1 cellular context compared by ENCODE assay signal in the genomic region with DNA sequence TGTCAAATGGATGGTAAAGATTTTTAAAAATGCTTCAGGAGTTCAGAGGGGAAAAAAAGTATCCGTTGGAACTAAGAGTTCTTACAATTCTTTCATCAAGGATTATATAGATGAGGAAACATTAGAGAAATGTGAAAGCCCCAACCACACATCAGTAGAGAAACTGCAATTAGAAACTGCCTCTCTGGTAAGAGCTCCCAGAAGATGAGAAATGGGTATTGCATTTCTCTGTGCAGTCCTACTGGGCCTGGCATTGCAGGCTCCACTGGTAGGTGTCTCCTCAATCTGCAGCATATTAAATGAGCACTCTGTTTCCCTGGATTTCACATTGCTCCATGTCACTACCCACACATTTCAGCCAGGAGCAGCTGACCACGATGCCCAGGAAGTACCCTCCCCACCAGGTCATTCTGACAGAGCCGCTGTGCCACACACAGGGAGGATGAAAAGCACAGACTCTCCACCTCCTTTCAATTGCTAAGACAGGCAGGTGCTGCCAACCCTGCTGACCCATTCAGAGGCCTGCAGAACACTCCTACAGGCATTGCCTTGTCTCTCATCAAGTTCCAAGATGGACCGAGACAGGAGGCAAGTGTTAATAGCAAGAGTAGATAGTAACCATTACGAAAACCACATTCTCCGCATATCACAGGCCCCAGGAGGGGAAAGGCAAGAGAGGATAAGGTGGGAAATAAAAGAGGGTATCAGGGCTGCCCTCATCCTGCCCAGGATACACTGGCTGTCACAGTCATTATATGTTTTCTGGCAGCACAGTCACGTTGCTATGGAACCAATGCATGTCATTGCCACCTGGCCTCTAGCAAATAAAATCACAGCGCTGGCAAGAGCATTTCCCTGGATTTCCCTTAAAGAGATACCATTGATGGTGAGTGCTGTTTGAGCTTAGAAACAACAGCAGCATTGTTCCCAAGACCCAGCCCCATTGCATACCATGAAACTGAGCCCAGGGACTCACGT.
TF ChIP-seq lines count a peak whose summit lies in the region.

No MANE protein-coding gene starts in this region.

TF ChIP-seq in WTC11, 78 proteins besides CTCF, POLR2A, EP300 and RAD21 (continued from another document):
- TF ChIP-seq, protein P1, sequence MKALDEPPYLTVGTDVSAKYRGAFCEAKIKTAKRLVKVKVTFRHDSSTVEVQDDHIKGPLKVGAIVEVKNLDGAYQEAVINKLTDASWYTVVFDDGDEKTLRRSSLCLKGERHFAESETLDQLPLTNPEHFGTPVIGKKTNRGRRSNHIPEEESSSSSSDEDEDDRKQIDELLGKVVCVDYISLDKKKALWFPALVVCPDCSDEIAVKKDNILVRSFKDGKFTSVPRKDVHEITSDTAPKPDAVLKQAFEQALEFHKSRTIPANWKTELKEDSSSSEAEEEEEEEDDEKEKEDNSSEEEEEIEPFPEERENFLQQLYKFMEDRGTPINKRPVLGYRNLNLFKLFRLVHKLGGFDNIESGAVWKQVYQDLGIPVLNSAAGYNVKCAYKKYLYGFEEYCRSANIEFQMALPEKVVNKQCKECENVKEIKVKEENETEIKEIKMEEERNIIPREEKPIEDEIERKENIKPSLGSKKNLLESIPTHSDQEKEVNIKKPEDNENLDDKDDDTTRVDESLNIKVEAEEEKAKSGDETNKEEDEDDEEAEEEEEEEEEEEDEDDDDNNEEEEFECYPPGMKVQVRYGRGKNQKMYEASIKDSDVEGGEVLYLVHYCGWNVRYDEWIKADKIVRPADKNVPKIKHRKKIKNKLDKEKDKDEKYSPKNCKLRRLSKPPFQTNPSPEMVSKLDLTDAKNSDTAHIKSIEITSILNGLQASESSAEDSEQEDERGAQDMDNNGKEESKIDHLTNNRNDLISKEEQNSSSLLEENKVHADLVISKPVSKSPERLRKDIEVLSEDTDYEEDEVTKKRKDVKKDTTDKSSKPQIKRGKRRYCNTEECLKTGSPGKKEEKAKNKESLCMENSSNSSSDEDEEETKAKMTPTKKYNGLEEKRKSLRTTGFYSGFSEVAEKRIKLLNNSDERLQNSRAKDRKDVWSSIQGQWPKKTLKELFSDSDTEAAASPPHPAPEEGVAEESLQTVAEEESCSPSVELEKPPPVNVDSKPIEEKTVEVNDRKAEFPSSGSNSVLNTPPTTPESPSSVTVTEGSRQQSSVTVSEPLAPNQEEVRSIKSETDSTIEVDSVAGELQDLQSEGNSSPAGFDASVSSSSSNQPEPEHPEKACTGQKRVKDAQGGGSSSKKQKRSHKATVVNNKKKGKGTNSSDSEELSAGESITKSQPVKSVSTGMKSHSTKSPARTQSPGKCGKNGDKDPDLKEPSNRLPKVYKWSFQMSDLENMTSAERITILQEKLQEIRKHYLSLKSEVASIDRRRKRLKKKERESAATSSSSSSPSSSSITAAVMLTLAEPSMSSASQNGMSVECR (CRISPR knock-in tag; IDR thresholded peaks at IDR 0.05; ENCODE audit: borderline replicate concordance): no peak
- TF ChIP-seq MYBL2 (CRISPR knock-in tag; IDR thresholded peaks at IDR 0.05): no peak
- TF ChIP-seq HMGA2 (CRISPR knock-in tag; IDR thresholded peaks at IDR 0.05): no peak
- TF ChIP-seq, protein P2, sequence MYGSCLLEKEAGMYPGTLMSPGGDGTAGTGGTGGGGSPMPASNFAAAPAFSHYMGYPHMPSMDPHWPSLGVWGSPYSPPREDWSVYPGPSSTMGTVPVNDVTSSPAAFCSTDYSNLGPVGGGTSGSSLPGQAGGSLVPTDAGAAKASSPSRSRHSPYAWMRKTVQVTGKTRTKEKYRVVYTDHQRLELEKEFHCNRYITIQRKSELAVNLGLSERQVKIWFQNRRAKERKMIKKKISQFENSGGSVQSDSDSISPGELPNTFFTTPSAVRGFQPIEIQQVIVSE (CRISPR knock-in tag; IDR thresholded peaks at IDR 0.05; ENCODE audit: borderline replicate concordance): no peak
- TF ChIP-seq KAT7 (CRISPR knock-in tag; IDR thresholded peaks at IDR 0.05; ENCODE audit: borderline replicate concordance): no peak
- TF ChIP-seq SOX15 (CRISPR knock-in tag; IDR thresholded peaks at IDR 0.05): no peak
- TF ChIP-seq ZNF317 (CRISPR knock-in tag; IDR thresholded peaks at IDR 0.05; ENCODE audit: borderline replicate concordance, low read depth): no peak
- TF ChIP-seq ZNF423 (CRISPR knock-in tag; IDR thresholded peaks at IDR 0.05): no peak
- TF ChIP-seq, protein P3, sequence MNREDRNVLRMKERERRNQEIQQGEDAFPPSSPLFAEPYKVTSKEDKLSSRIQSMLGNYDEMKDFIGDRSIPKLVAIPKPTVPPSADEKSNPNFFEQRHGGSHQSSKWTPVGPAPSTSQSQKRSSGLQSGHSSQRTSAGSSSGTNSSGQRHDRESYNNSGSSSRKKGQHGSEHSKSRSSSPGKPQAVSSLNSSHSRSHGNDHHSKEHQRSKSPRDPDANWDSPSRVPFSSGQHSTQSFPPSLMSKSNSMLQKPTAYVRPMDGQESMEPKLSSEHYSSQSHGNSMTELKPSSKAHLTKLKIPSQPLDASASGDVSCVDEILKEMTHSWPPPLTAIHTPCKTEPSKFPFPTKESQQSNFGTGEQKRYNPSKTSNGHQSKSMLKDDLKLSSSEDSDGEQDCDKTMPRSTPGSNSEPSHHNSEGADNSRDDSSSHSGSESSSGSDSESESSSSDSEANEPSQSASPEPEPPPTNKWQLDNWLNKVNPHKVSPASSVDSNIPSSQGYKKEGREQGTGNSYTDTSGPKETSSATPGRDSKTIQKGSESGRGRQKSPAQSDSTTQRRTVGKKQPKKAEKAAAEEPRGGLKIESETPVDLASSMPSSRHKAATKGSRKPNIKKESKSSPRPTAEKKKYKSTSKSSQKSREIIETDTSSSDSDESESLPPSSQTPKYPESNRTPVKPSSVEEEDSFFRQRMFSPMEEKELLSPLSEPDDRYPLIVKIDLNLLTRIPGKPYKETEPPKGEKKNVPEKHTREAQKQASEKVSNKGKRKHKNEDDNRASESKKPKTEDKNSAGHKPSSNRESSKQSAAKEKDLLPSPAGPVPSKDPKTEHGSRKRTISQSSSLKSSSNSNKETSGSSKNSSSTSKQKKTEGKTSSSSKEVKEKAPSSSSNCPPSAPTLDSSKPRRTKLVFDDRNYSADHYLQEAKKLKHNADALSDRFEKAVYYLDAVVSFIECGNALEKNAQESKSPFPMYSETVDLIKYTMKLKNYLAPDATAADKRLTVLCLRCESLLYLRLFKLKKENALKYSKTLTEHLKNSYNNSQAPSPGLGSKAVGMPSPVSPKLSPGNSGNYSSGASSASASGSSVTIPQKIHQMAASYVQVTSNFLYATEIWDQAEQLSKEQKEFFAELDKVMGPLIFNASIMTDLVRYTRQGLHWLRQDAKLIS (CRISPR knock-in tag; IDR thresholded peaks at IDR 0.05; ENCODE audit: borderline replicate concordance): no peak
- no peak for TF ChIP-seq IRF2 (CRISPR knock-in tag; IDR thresholded peaks at IDR 0.05; ENCODE audit: borderline replicate concordance, low read depth)
- TF ChIP-seq, protein P4, sequence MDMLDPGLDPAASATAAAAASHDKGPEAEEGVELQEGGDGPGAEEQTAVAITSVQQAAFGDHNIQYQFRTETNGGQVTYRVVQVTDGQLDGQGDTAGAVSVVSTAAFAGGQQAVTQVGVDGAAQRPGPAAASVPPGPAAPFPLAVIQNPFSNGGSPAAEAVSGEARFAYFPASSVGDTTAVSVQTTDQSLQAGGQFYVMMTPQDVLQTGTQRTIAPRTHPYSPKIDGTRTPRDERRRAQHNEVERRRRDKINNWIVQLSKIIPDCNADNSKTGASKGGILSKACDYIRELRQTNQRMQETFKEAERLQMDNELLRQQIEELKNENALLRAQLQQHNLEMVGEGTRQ (CRISPR knock-in tag; IDR thresholded peaks at IDR 0.05): no peak
- TF ChIP-seq, protein P5, sequence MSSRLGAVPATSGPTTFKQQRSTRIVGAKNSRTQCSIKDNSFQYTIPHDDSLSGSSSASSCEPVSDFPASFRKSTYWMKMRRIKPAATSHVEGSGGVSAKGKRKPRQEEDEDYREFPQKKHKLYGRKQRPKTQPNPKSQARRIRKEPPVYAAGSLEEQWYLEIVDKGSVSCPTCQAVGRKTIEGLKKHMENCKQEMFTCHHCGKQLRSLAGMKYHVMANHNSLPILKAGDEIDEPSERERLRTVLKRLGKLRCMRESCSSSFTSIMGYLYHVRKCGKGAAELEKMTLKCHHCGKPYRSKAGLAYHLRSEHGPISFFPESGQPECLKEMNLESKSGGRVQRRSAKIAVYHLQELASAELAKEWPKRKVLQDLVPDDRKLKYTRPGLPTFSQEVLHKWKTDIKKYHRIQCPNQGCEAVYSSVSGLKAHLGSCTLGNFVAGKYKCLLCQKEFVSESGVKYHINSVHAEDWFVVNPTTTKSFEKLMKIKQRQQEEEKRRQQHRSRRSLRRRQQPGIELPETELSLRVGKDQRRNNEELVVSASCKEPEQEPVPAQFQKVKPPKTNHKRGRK (CRISPR knock-in tag; IDR thresholded peaks at IDR 0.05; ENCODE audit: borderline replicate concordance): no peak
- TF ChIP-seq, protein P6, sequence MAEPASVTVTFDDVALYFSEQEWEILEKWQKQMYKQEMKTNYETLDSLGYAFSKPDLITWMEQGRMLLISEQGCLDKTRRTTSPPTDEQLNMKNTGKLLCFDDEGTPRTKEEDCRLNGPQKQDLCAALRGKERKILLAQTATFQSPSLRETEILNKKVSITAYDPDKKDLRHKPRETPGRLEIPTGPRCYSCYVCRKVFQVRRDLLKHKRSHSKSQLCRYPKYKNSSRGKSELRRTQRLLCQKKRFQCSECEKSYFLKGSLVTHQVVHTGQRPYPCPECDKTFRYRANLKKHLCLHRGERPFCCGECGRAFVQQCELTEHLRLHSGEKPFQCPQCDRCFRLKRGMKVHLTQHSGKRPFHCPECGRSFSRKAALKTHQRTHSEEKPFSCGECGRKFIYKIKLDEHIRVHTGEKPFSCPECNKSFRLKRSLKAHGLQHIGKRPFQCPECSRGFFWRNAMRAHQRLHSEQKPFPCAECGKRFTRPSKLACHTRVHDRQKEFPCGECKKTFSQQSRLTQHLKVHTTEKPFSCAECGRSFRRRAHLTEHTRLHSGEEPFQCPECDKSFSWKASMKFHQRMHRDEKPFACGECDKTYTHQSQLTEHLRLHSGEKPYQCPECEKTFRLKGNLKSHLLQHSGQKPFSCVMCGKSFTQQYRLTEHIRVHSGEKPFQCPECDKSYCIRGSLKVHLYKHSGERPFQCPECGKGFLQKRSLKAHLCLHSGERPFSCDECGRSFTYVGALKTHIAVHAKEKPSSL (CRISPR knock-in tag; conservative IDR thresholded peaks at IDR 0.05): no peak
- TF ChIP-seq NR3C1 (CRISPR knock-in tag; conservative IDR thresholded peaks at IDR 0.05; ENCODE audit: low read depth): no peak
